ENCODE assay signal across 18 cellular contexts in genomic region chr14:94923771-94924170, GRCh38.
DNase-seq lines count a peak whose midpoint lies in the region; ATAC-seq, FAIRE-seq and TF ChIP-seq lines count a peak whose summit lies in the region.
"Had no signal": no experiment of that assay in that cellular context is flagged by ENCODE, and none has a peak within 500 bp of the region (broad histone marks: within the 10 kb centered on the region; RNA-seq: fewer than 3 reads in every experiment).

No MANE protein-coding gene starts in this region.

- ATAC-seq in HG02759 (IDR thresholded peaks at IDR 0.05; ENCODE audit: unreplicated experiment), result no peak
- ATAC-seq: GM12878 had no signal

- H3K9me2 ChIP-seq in hepatocyte (replicated peaks; ENCODE audit: insufficient read depth), result no peaks in the 10 kb centered on the region

- no peaks in the 10 kb centered on the region for H3K9me3 ChIP-seq in Caco-2
- H3K9me3 ChIP-seq in hepatocyte (ENCODE audit: low read depth), result no peaks in the 10 kb centered on the region
- H3K9me3 ChIP-seq in small intestine (ENCODE audit: control insufficient read depth, low read depth), result no peaks in the 10 kb centered on the region
- H3K9me3 ChIP-seq in CD8-positive, alpha-beta memory T cell (ENCODE audit: low read length), result no peaks in the 10 kb centered on the region
- H3K9me3 ChIP-seq: BLaER1 had no signal

- no peak overlapping the region for H3K4me3 ChIP-seq in Caco-2 (ENCODE audit: low read depth, low read length)
- no peak overlapping the region for H3K4me3 ChIP-seq in hepatocyte
- no peak overlapping the region for H3K4me3 ChIP-seq in small intestine (ENCODE audit: low read depth in 1 of 2, low read length in 2 of 2)
- H3K4me3 ChIP-seq in CD8-positive, alpha-beta memory T cell (ENCODE audit: low read length), result no peak overlapping the region
- H3K4me3 ChIP-seq: BLaER1, GM12878 had no signal

- H3K4me3 Mint-ChIP-seq in Caco-2 (ENCODE audit: unreplicated experiment), result peak overlapping the region; percentile 17
- H3K4me3 Mint-ChIP-seq in chondrocyte (ENCODE audit: unreplicated experiment), result no peak overlapping the region
- H3K4me3 Mint-ChIP-seq in CD8-positive, alpha-beta memory T cell, result no peak overlapping the region
- H3K4me3 Mint-ChIP-seq: CD14-positive monocyte, H9 had no signal

- FAIRE-seq in small intestine (lab: Jason Lieb, UNC) (no peak), GM12892 (lab: Jason Lieb, UNC) (no peak)
- FAIRE-seq: GM12878 had no signal

- no peaks in the 10 kb centered on the region for H3K79me2 ChIP-seq in hepatocyte

- peak overlapping the region; percentile 76 for H3K27ac ChIP-seq in hepatocyte
- no peak overlapping the region for H3K27ac ChIP-seq in small intestine (ENCODE audit: low read depth in 1 of 2, low read length in 1 of 2)
- no peak overlapping the region for H3K27ac ChIP-seq in CD8-positive, alpha-beta memory T cell (ENCODE audit: low read depth, low read length)
- H3K27ac ChIP-seq: BLaER1 had no signal

- peaks cover 8% of the 10 kb centered on the region for H3K27me3 Mint-ChIP-seq in Caco-2 (ENCODE audit: insufficient read depth, unreplicated experiment)
- H3K27me3 Mint-ChIP-seq in chondrocyte (ENCODE audit: low read depth), result no peaks in the 10 kb centered on the region
- peaks cover 4% of the 10 kb centered on the region in 2 donors for H3K27me3 Mint-ChIP-seq in CD8-positive, alpha-beta memory T cell

- no peak for TF ChIP-seq POLR2A in GM12892 (IDR thresholded peaks at IDR 0.05; ENCODE audit: low read depth, low read length)

- H3K36me3 Mint-ChIP-seq in Caco-2 (ENCODE audit: insufficient read depth, unreplicated experiment) (no peaks in the 10 kb centered on the region), chondrocyte (ENCODE audit: low read depth) (no peaks in the 10 kb centered on the region)
- no peaks in the 10 kb centered on the region for H3K36me3 Mint-ChIP-seq in CD8-positive, alpha-beta memory T cell
- H3K36me3 Mint-ChIP-seq: CD14-positive monocyte; CD4-positive, alpha-beta memory T cell had no signal

- no peak for TF ChIP-seq CTCF in Caco-2 (IDR thresholded peaks at IDR 0.05; ENCODE audit: insufficient read depth in 1 of 2, low read depth in 1 of 2, low read length in 1 of 2, severe bottlenecking in 1 of 2, unreplicated experiment in 1 of 2)
- no peak for TF ChIP-seq CTCF in chondrocyte (IDR thresholded peaks at IDR 0.05)
- no peak for TF ChIP-seq CTCF in hepatocyte (IDR thresholded peaks at IDR 0.05; ENCODE audit: poor library complexity)

- BruUV-seq in Caco-2 (replicated peaks; lab: Mats Ljungman, UMichigan), result no TSS peak

- WGBS in hepatocyte (ENCODE audit: low lambda C conversion rate, missing lambda C conversion rate), result 54% methylated on average over 12 of the region's 12 CpGs
- WGBS in small intestine, 3 donors, result 14 to 45% (median 40%) methylated on average over 12 of the region's 12 CpGs

- intact Hi-C loops in Caco-2 (cut with micrococcal nuclease; ENCODE audit: unreplicated experiment), result no loop called here

- H3K4me2 ChIP-seq in hepatocyte, result peak overlapping the region; percentile 35
- H3K4me2 ChIP-seq: BLaER1 had no signal

- no peak for DNase-seq in Caco-2
- DNase-seq in chondrocyte (ENCODE audit: low spot score), result no peak
- peak; percentile 46 for DNase-seq in hepatocyte (ENCODE audit: low spot score)
- DNase-seq in small intestine, result peak; percentile 57
- no peak for DNase-seq in CD8-positive, alpha-beta memory T cell
- DNase-seq in GM12892 (ENCODE audit: insufficient read length), result no peak
- DNase-seq: 8988T; CD4-positive, alpha-beta memory T cell; DMS 273 treated with DMSO at 0.1 percent for 48 hours; DMS53; DND-41; EL; GOT3; H9 had no signal

- no peaks in the 10 kb centered on the region for H3K27me3 ChIP-seq in Caco-2 (replicated peaks; ENCODE audit: control insufficient read depth, insufficient read depth, low read length)
- no peaks in the 10 kb centered on the region for H3K27me3 ChIP-seq in hepatocyte
- H3K27me3 ChIP-seq in small intestine (ENCODE audit: control insufficient read depth in 2 of 2, insufficient read depth in 2 of 2, low read length in 2 of 2), result no peaks in the 10 kb centered on the region
- H3K27me3 ChIP-seq in CD8-positive, alpha-beta memory T cell (ENCODE audit: insufficient read depth, low read length, poor library complexity, severe bottlenecking), result no peaks in the 10 kb centered on the region
- H3K27me3 ChIP-seq: BLaER1 had no signal

- POLR2A ChIA-PET in Caco-2 (lab: Charles Lee), result no interaction called here
- POLR2A ChIA-PET in CD8-positive, alpha-beta memory T cell (lab: Charles Lee), result no interaction called here

- H2AFZ ChIP-seq in hepatocyte, result no peak overlapping the region

- peaks cover 8% of the 10 kb centered on the region for H3K4me1 Mint-ChIP-seq in Caco-2 (ENCODE audit: low read depth, unreplicated experiment)
- peaks cover 22% of the 10 kb centered on the region for H3K4me1 Mint-ChIP-seq in chondrocyte (ENCODE audit: low read depth)
- no peaks in the 10 kb centered on the region for H3K4me1 Mint-ChIP-seq in CD8-positive, alpha-beta memory T cell
- H3K4me1 Mint-ChIP-seq: CD14-positive monocyte; CD4-positive, alpha-beta memory T cell; H9 had no signal

- H3K9me3 Mint-ChIP-seq in Caco-2 (ENCODE audit: unreplicated experiment) (no peaks in the 10 kb centered on the region), chondrocyte (ENCODE audit: low read depth) (peaks cover 10% of the 10 kb centered on the region)
- no peaks in the 10 kb centered on the region for H3K9me3 Mint-ChIP-seq in CD8-positive, alpha-beta memory T cell

- CTCF ChIA-PET in Caco-2 (lab: Charles Lee), result no interaction called here
- CTCF ChIA-PET in CD8-positive, alpha-beta memory T cell (lab: Charles Lee), result no interaction called here

- H3K4me1 ChIP-seq in Caco-2 (peaks cover 7% of the 10 kb centered on the region; the same call in 1 of the 2 replicates), hepatocyte (ENCODE audit: insufficient read depth) (no peaks in the 10 kb centered on the region), small intestine (ENCODE audit: control insufficient read depth in 2 of 2, insufficient read depth in 1 of 2, low read depth in 1 of 2, low read length in 1 of 2) (peaks cover 0 to 4% of the 10 kb centered on the region in 2 donors)
- H3K4me1 ChIP-seq in CD8-positive, alpha-beta memory T cell (ENCODE audit: insufficient read depth, low read length), result no peaks in the 10 kb centered on the region
- H3K4me1 ChIP-seq: BLaER1 had no signal

- H3K36me3 ChIP-seq in Caco-2 (ENCODE audit: control insufficient read depth, insufficient read depth, low read length), result no peaks in the 10 kb centered on the region
- no peaks in the 10 kb centered on the region for H3K36me3 ChIP-seq in hepatocyte (replicated peaks; ENCODE audit: insufficient read depth, low read depth)
- no peaks in the 10 kb centered on the region for H3K36me3 ChIP-seq in small intestine (ENCODE audit: control insufficient read depth in 2 of 2, insufficient read depth in 2 of 2, low read length in 2 of 2)
- no peaks in the 10 kb centered on the region for H3K36me3 ChIP-seq in CD8-positive, alpha-beta memory T cell (ENCODE audit: insufficient read depth, low read length)
- H3K36me3 ChIP-seq: BLaER1 had no signal

- H4K20me1 ChIP-seq in hepatocyte (ENCODE audit: insufficient read depth, poor library complexity, severe bottlenecking), result no peaks in the 10 kb centered on the region
- H4K20me1 ChIP-seq: BLaER1 had no signal

- H3K27ac Mint-ChIP-seq in Caco-2 (ENCODE audit: unreplicated experiment) (no peak overlapping the region), chondrocyte (ENCODE audit: unreplicated experiment) (peak overlapping the region; percentile 82)
- H3K27ac Mint-ChIP-seq in CD8-positive, alpha-beta memory T cell, result no peak overlapping the region
- H3K27ac Mint-ChIP-seq: CD14-positive monocyte; CD4-positive, alpha-beta memory T cell; H9 had no signal

Comparison
In these comparisons a context has a peak if more than half of its experiments do, and no peak if none do; other contexts are left out.
1. DNase-seq: peak in hepatocyte (single experiment) and small intestine (single experiment); none in Caco-2 (0 of 2), chondrocyte (single experiment), CD8-positive, alpha-beta memory T cell (0 of 5) and GM12892 (single experiment).